Comparison of ENCODE assay signal across 8 cellular contexts in genomic region chr9:33289936-33290246, GRCh38. TPM values are rescaled to one million over a fixed set of nuclear protein-coding genes. Genes with fewer than 3 reads are reported as not detected.
DNase-seq lines count a peak whose midpoint lies in the region; ATAC-seq and TF ChIP-seq lines count a peak whose summit lies in the region.

No MANE protein-coding gene starts in this region.

- peak overlapping the region; percentile 97 to 100 (median 98) for H3K27ac Mint-ChIP-seq in nephron

- peak overlapping the region; percentile 96 to 99 (median 98) for H3K4me3 Mint-ChIP-seq in nephron

- H3K27me3 ChIP-seq in ectodermal cell (ENCODE audit: control insufficient read depth, insufficient read depth, low read length, poor library complexity, severe bottlenecking) = no peaks in the 10 kb centered on the region

- WGBS in ectodermal cell, 2 experiments = 3 to 4% methylated on average over 14 of the region's 14 CpGs

- TF ChIP-seq CTCF in GM12865 (IDR thresholded peaks at IDR 0.05; ENCODE audit: insufficient read depth, low read depth, low read length, missing control alignments) (no peak), nephron (IDR thresholded peaks at IDR 0.05; ENCODE audit: unreplicated experiment in 3 of 3) (no peak)

- H3K27ac ChIP-seq in KOPT-K1 (ENCODE audit: low read depth, low read length, poor library complexity, severe bottlenecking) (peak overlapping the region; percentile 82), ectodermal cell (ENCODE audit: insufficient read depth, low read depth, low read length, poor library complexity, severe bottlenecking) (peak overlapping the region; percentile 93)

- no peak for ATAC-seq in GM18907 (IDR thresholded peaks at IDR 0.05; ENCODE audit: unreplicated experiment)

- H3K4me3 ChIP-seq in GM12865 (ENCODE audit: low read depth, low read length) = peak overlapping the region; percentile 85
- peak overlapping the region; percentile 99 for H3K4me3 ChIP-seq in ectodermal cell (ENCODE audit: insufficient read depth, low read depth, low read length)

- H3K36me3 ChIP-seq in KOPT-K1 (ENCODE audit: insufficient read depth, low read length) = peaks cover 31% of the 10 kb centered on the region
- peaks cover under 1% of the 10 kb centered on the region for H3K36me3 ChIP-seq in ectodermal cell (ENCODE audit: control insufficient read depth, insufficient read depth, low read length)

- H3K9me3 Mint-ChIP-seq in nephron = no peaks in the 10 kb centered on the region

- H3K27me3 Mint-ChIP-seq in nephron (ENCODE audit: low read depth) = no peaks in the 10 kb centered on the region

- H3K36me3 Mint-ChIP-seq in nephron (ENCODE audit: low read depth) = peaks cover 17% of the 10 kb centered on the region

- peaks cover 30% of the 10 kb centered on the region for H3K4me1 Mint-ChIP-seq in nephron

- H3K9me3 ChIP-seq in KOPT-K1 (ENCODE audit: insufficient read depth, low read length, poor library complexity, severe bottlenecking) = no peaks in the 10 kb centered on the region
- no peaks in the 10 kb centered on the region for H3K9me3 ChIP-seq in ectodermal cell (ENCODE audit: control insufficient read depth, low read length)

- H3K4me1 ChIP-seq in ectodermal cell (ENCODE audit: control insufficient read depth, insufficient read depth, low read length) = peaks cover 5% of the 10 kb centered on the region

- DNase-seq in GM12865 (ENCODE audit: low read depth) (no peak), mucosa of gallbladder (ENCODE audit: low spot score) (no peak), germinal center (ENCODE audit: low spot score) (no peak), NCI-H748 (lab: John Stamatoyannopoulos, UW; ENCODE audit: unreplicated experiment) (no peak)

RNA-seq across cellular contexts. Expression of gene NFX1, which starts 0.4 kb away (rescaled TPM):
- 26.0 TPM for polyA plus RNA-seq in ectodermal cell (2013, experiment 1 of 4)
- polyA plus RNA-seq in ectodermal cell (2013, experiment 2 of 4) = 23.8 TPM
- polyA plus RNA-seq in ectodermal cell (2013, experiment 3 of 4) = 19.0 TPM
- polyA plus RNA-seq in ectodermal cell (2013, experiment 4 of 4) = 19.1 TPM
- total RNA-seq in mucosa of gallbladder = 30.1 TPM

RNA-seq across cellular contexts. Expression of gene CHMP5, which starts 25.0 kb away (rescaled TPM):
- polyA plus RNA-seq in ectodermal cell (2013, experiment 1 of 4) = 59.1 TPM
- polyA plus RNA-seq in ectodermal cell (2013, experiment 2 of 4) = 58.4 TPM
- 68.5 TPM for polyA plus RNA-seq in ectodermal cell (2013, experiment 3 of 4)
- polyA plus RNA-seq in ectodermal cell (2013, experiment 4 of 4) = 67.4 TPM
- 73.0 TPM for total RNA-seq in mucosa of gallbladder

RNA-seq across cellular contexts. Expression of gene BAG1, which starts 25.4 kb away (rescaled TPM):
- 72.2 TPM for polyA plus RNA-seq in ectodermal cell (2013, experiment 1 of 4)
- polyA plus RNA-seq in ectodermal cell (2013, experiment 2 of 4) = 62.3 TPM
- 47.0 TPM for polyA plus RNA-seq in ectodermal cell (2013, experiment 3 of 4)
- 48.4 TPM for polyA plus RNA-seq in ectodermal cell (2013, experiment 4 of 4)
- 92.5 TPM for total RNA-seq in mucosa of gallbladder

RNA-seq across cellular contexts. Expression of gene SPINK4, which starts 49.9 kb away (rescaled TPM):
- not detected for polyA plus RNA-seq in ectodermal cell (2013, experiment 1 of 4)
- not detected for polyA plus RNA-seq in ectodermal cell (2013, experiment 2 of 4)
- polyA plus RNA-seq in ectodermal cell (2013, experiment 3 of 4) = not detected
- polyA plus RNA-seq in ectodermal cell (2013, experiment 4 of 4) = not detected
- 2.5 TPM for total RNA-seq in mucosa of gallbladder
